9 cellular contexts compared by ENCODE assay signal in the genomic region with DNA sequence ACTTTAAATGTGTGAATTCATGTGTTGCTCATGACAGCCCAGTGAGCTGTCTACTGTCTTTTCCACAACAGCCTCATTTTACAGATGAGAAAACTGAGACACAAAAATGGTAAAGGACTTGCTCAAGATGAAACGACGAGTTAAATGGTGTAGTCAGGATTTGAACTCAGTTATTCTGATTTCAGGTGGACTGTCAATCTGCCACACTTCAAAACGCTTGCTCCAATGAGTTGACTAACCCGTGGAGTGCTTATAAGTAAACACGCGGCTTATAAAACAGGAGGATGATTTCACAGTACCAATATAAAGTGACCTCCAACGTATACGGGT. TPM values are rescaled to one million over a fixed set of nuclear protein-coding genes. Genes with fewer than 3 reads are reported as not detected.
DNase-seq lines count a peak whose midpoint lies in the region; ATAC-seq, FAIRE-seq and TF ChIP-seq lines count a peak whose summit lies in the region.
"Had no signal": no experiment of that assay in that cellular context is flagged by ENCODE, and none has a peak within 500 bp of the region (broad histone marks: within the 10 kb centered on the region; RNA-seq: fewer than 3 reads in every experiment).

No MANE protein-coding gene starts in this region.

- H3K9me3 Mint-ChIP-seq in natural killer cell treated with Interleukin-12 subunit alpha and Interleukin-12 subunit beta and Interleukin-15 and Interleukin-18, amount 100 ng/mL, for 72 hours: no peaks in the 10 kb centered on the region

- H2AFZ ChIP-seq in ACC112 (ENCODE audit: low read length, unreplicated experiment): peak overlapping the region; percentile 78

- peak in 1 of 2 donors; percentile 1 for ATAC-seq in natural killer cell treated with Interleukin-12 subunit alpha and Interleukin-12 subunit beta and Interleukin-15 and Interleukin-18, amount 100 ng/mL, for 72 hours

- no peaks in the 10 kb centered on the region for H3K36me3 ChIP-seq in ACC112 (ENCODE audit: insufficient read depth, low read length)
- peaks cover 2% of the 10 kb centered on the region; the same call in 1 of the 2 replicates for H3K36me3 ChIP-seq in HUES48 (ENCODE audit: control insufficient read depth, insufficient read depth, low read length)
- no peaks in the 10 kb centered on the region for H3K36me3 ChIP-seq in breast epithelium

- no peak for FAIRE-seq in HTR-8/SVneo (lab: Jason Lieb, UNC)
- FAIRE-seq: islet of Langerhans had no signal

- peaks cover 9% of the 10 kb centered on the region for H3K4me1 ChIP-seq in ACC112 (ENCODE audit: control insufficient read depth, insufficient read depth, low read length, unreplicated experiment)
- H3K4me1 ChIP-seq in HUES48 (ENCODE audit: control insufficient read depth, insufficient read depth, low read length): peaks cover 8% of the 10 kb centered on the region; the same call in 1 of the 2 replicates
- H3K4me1 ChIP-seq in breast epithelium: no peaks in the 10 kb centered on the region

- peak overlapping the region; percentile 88 to 92 for H3K27ac Mint-ChIP-seq in natural killer cell treated with Interleukin-12 subunit alpha and Interleukin-12 subunit beta and Interleukin-15 and Interleukin-18, amount 100 ng/mL, for 72 hours

- peaks cover 28 to 32% of the 10 kb centered on the region in 2 donors for H3K4me1 Mint-ChIP-seq in natural killer cell treated with Interleukin-12 subunit alpha and Interleukin-12 subunit beta and Interleukin-15 and Interleukin-18, amount 100 ng/mL, for 72 hours (ENCODE audit: low read depth in 2 of 2)

- H3K4me3 ChIP-seq in ACC112 (ENCODE audit: low read depth, low read length) (peak overlapping the region; percentile 94), HUES48 (ENCODE audit: low read depth, low read length) (peak overlapping the region; percentile 84), breast epithelium (peak overlapping the region in 2 of 3 donors; percentile 72 to 95)

- H3K27ac ChIP-seq in ACC112 (ENCODE audit: low read depth, low read length) (no peak overlapping the region), HUES48 (ENCODE audit: low read depth, low read length) (no peak overlapping the region), breast epithelium (peak overlapping the region; percentile 82 to 90)

- DNase-seq in breast epithelium (ENCODE audit: low spot score in 2 of 2) (no peak), cerebellum (ENCODE audit: low spot score) (no peak), ecto neural progenitor cell (ENCODE audit: low spot score) (no peak), EL (no peak), HTR-8/SVneo (ENCODE audit: insufficient read length, low spot score) (no peak)
- DNase-seq in natural killer cell treated with Interleukin-12 subunit alpha and Interleukin-12 subunit beta and Interleukin-15 and Interleukin-18, amount 100 ng/mL, for 72 hours (ENCODE audit: low spot score): no peak

- H3K9ac ChIP-seq in HUES48 (ENCODE audit: low read depth, low read length): no peak overlapping the region

- peak overlapping the region; percentile 98 for H3K4me3 Mint-ChIP-seq in natural killer cell treated with Interleukin-12 subunit alpha and Interleukin-12 subunit beta and Interleukin-15 and Interleukin-18, amount 100 ng/mL, for 72 hours

- H3K36me3 Mint-ChIP-seq in natural killer cell treated with Interleukin-12 subunit alpha and Interleukin-12 subunit beta and Interleukin-15 and Interleukin-18, amount 100 ng/mL, for 72 hours: peaks cover 5% of the 10 kb centered on the region

- no peaks in the 10 kb centered on the region for H3K27me3 Mint-ChIP-seq in natural killer cell treated with Interleukin-12 subunit alpha and Interleukin-12 subunit beta and Interleukin-15 and Interleukin-18, amount 100 ng/mL, for 72 hours

- TF ChIP-seq CTCF in breast epithelium (IDR thresholded peaks at IDR 0.05): no peak

- H3K79me2 ChIP-seq in ACC112 (ENCODE audit: control insufficient read depth, insufficient read depth, low read length, unreplicated experiment): peaks cover 34% of the 10 kb centered on the region

- TF ChIP-seq POLR2A in breast epithelium (IDR thresholded peaks at IDR 0.05): no peak

- H3K9me3 ChIP-seq in HUES48 (ENCODE audit: control insufficient read depth, insufficient read depth, low read length) (no peaks in the 10 kb centered on the region), breast epithelium (no peaks in the 10 kb centered on the region)

- intact Hi-C loops in breast epithelium (cut with DNase I; ENCODE audit: low total_unique reads): no loop called here

- H3K27me3 ChIP-seq in ACC112 (ENCODE audit: insufficient read depth, low read length) (no peaks in the 10 kb centered on the region), HUES48 (ENCODE audit: control insufficient read depth, insufficient read depth, low read length) (peaks cover 23% of the 10 kb centered on the region), breast epithelium (no peaks in the 10 kb centered on the region)

RNA-seq across cellular contexts. Expression of a gene that starts 0.7 kb away (rescaled TPM):
- total RNA-seq in breast epithelium (1 to 10 TPM; 1.6 to 9.8 (median 5.6) TPM), cerebellum (18.8 TPM)
- 10 to 100 TPM; 19.5 to 30.5 TPM for total RNA-seq in natural killer cell treated with Interleukin-12 subunit alpha and Interleukin-12 subunit beta and Interleukin-15 and Interleukin-18, amount 100 ng/mL, for 72 hours

RNA-seq across cellular contexts. Expression of a gene that starts 4.3 kb away (rescaled TPM):
- total RNA-seq in breast epithelium (10 to 100 TPM in 2 of 3 donors, 1 to 10 TPM in 1; 7.8 to 13.5 (median 11.8) TPM), cerebellum (9.9 TPM)
- total RNA-seq in natural killer cell treated with Interleukin-12 subunit alpha and Interleukin-12 subunit beta and Interleukin-15 and Interleukin-18, amount 100 ng/mL, for 72 hours: 1 to 10 TPM; 1.7 to 2.4 TPM

RNA-seq across cellular contexts. Expression of a gene that starts 53.6 kb away (rescaled TPM):
- total RNA-seq in breast epithelium (10 to 100 TPM in 2 of 3 donors, 1 to 10 TPM in 1; 7.2 to 15.8 (median 12.1) TPM), cerebellum (12.7 TPM)
- 10 to 100 TPM in 1 of 2 donors, 1 to 10 TPM in 1; 6.2 to 11.9 TPM for total RNA-seq in natural killer cell treated with Interleukin-12 subunit alpha and Interleukin-12 subunit beta and Interleukin-15 and Interleukin-18, amount 100 ng/mL, for 72 hours

Comparison
In these comparisons a context has a peak if more than half of its experiments do, and no peak if none do; other contexts are left out.
1. H3K27ac ChIP-seq: peak in breast epithelium (2 of 2); none in ACC112 (single experiment) and HUES48 (single experiment).
2. Peak in every context shown above with its lines, with median percentiles within 50 percentile points of each other: H3K4me3 ChIP-seq.